In the genomic region with DNA sequence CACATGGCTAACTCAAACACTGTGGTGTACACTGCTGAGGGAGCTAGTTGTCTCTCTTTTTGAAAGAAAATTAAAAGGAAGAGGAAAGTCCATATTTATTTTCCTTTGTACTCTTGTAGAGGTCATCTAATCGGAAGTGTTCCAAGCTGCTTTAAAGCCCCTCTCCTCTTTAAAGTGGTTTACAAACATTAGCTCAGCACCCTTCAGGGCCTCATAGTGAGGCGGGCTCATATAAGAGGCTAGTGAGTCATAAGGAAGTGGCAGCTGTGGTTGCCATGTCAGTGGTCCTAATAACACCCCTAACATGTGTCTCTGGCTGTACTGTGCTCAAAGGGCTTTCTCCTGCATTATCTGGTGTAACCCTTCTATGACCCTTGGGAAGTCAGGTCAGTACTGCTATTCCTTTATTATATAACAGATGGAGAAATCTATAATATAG, we compare ENCODE assay signal across 1 cellular context.
TF ChIP-seq lines count a peak whose summit lies in the region.

No MANE protein-coding gene starts in this region.

TF ChIP-seq in HepG2, 621 proteins besides CTCF, POLR2A, EP300 and RAD21 (continued from another document and continues in another):
- peak; percentile 27; the same call in 1 of the 2 replicates for TF ChIP-seq ZNF292 (CRISPR knock-in tag; IDR thresholded peaks at IDR 0.05; ENCODE audit: borderline replicate concordance, low read depth)
- no peak for TF ChIP-seq NBN (conservative IDR thresholded peaks at IDR 0.05)
- no peak for TF ChIP-seq CHD2 (IDR thresholded peaks at IDR 0.05; ENCODE audit: low read depth, low read length)
- no peak for TF ChIP-seq ZNF138 (CRISPR knock-in tag; IDR thresholded peaks at IDR 0.05; ENCODE audit: low read depth)
- no peak for TF ChIP-seq XBP1 (CRISPR knock-in tag; IDR thresholded peaks at IDR 0.05)
- TF ChIP-seq, protein P1, sequence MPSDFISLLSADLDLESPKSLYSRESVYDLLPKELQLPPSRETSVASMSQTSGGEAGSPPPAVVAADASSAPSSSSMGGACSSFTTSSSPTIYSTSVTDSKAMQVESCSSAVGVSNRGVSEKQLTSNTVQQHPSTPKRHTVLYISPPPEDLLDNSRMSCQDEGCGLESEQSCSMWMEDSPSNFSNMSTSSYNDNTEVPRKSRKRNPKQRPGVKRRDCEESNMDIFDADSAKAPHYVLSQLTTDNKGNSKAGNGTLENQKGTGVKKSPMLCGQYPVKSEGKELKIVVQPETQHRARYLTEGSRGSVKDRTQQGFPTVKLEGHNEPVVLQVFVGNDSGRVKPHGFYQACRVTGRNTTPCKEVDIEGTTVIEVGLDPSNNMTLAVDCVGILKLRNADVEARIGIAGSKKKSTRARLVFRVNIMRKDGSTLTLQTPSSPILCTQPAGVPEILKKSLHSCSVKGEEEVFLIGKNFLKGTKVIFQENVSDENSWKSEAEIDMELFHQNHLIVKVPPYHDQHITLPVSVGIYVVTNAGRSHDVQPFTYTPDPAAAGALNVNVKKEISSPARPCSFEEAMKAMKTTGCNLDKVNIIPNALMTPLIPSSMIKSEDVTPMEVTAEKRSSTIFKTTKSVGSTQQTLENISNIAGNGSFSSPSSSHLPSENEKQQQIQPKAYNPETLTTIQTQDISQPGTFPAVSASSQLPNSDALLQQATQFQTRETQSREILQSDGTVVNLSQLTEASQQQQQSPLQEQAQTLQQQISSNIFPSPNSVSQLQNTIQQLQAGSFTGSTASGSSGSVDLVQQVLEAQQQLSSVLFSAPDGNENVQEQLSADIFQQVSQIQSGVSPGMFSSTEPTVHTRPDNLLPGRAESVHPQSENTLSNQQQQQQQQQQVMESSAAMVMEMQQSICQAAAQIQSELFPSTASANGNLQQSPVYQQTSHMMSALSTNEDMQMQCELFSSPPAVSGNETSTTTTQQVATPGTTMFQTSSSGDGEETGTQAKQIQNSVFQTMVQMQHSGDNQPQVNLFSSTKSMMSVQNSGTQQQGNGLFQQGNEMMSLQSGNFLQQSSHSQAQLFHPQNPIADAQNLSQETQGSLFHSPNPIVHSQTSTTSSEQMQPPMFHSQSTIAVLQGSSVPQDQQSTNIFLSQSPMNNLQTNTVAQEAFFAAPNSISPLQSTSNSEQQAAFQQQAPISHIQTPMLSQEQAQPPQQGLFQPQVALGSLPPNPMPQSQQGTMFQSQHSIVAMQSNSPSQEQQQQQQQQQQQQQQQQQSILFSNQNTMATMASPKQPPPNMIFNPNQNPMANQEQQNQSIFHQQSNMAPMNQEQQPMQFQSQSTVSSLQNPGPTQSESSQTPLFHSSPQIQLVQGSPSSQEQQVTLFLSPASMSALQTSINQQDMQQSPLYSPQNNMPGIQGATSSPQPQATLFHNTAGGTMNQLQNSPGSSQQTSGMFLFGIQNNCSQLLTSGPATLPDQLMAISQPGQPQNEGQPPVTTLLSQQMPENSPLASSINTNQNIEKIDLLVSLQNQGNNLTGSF (CRISPR knock-in tag; IDR thresholded peaks at IDR 0.05), result no peak
- TF ChIP-seq ELF1 (CRISPR knock-in tag; IDR thresholded peaks at IDR 0.05), result peak; percentile 82
- TF ChIP-seq FOXK1 (CRISPR knock-in tag; IDR thresholded peaks at IDR 0.05; ENCODE audit: borderline replicate concordance, low read depth), result peak; percentile 94
- TF ChIP-seq, protein P2, sequence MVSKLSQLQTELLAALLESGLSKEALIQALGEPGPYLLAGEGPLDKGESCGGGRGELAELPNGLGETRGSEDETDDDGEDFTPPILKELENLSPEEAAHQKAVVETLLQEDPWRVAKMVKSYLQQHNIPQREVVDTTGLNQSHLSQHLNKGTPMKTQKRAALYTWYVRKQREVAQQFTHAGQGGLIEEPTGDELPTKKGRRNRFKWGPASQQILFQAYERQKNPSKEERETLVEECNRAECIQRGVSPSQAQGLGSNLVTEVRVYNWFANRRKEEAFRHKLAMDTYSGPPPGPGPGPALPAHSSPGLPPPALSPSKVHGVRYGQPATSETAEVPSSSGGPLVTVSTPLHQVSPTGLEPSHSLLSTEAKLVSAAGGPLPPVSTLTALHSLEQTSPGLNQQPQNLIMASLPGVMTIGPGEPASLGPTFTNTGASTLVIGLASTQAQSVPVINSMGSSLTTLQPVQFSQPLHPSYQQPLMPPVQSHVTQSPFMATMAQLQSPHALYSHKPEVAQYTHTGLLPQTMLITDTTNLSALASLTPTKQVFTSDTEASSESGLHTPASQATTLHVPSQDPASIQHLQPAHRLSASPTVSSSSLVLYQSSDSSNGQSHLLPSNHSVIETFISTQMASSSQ (IDR thresholded peaks at IDR 0.05; ENCODE audit: low read depth), result peak; percentile 89
- TF ChIP-seq, protein P2 (CRISPR knock-in tag; IDR thresholded peaks at IDR 0.05; ENCODE audit: borderline replicate concordance), result peak; percentile 91; the same call in 1 of the 2 replicates
- 0 out of 2 replicates have a peak, but pooled peaks have one; percentile 57 for TF ChIP-seq ZNF317 (CRISPR knock-in tag; IDR thresholded peaks at IDR 0.05)
- TF ChIP-seq KMT2A (CRISPR knock-in tag; IDR thresholded peaks at IDR 0.05), result no peak
- TF ChIP-seq, protein P3, sequence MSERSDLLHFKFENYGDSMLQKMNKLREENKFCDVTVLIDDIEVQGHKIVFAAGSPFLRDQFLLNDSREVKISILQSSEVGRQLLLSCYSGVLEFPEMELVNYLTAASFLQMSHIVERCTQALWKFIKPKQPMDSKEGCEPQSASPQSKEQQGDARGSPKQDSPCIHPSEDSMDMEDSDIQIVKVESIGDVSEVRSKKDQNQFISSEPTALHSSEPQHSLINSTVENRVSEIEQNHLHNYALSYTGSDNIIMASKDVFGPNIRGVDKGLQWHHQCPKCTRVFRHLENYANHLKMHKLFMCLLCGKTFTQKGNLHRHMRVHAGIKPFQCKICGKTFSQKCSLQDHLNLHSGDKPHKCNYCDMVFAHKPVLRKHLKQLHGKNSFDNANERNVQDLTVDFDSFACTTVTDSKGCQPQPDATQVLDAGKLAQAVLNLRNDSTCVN (CRISPR knock-in tag; IDR thresholded peaks at IDR 0.05; ENCODE audit: borderline replicate concordance), result no peak; the same call in 1 of the 2 replicates
- TF ChIP-seq, protein P4, sequence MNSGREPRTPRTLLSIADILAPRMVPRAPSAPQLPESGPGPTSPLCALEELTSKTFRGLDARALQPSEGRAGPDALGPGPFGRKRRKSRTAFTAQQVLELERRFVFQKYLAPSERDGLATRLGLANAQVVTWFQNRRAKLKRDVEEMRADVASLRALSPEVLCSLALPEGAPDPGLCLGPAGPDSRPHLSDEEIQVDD (CRISPR knock-in tag; IDR thresholded peaks at IDR 0.05; ENCODE audit: borderline replicate concordance), result no peak
- TF ChIP-seq, protein P5, sequence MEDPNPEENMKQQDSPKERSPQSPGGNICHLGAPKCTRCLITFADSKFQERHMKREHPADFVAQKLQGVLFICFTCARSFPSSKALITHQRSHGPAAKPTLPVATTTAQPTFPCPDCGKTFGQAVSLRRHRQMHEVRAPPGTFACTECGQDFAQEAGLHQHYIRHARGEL (CRISPR knock-in tag; IDR thresholded peaks at IDR 0.05), result no peak
- no peak for TF ChIP-seq NFATC3 (CRISPR knock-in tag; IDR thresholded peaks at IDR 0.05)
- no peak for TF ChIP-seq RAD51 (IDR thresholded peaks at IDR 0.05; ENCODE audit: borderline replicate concordance)
- TF ChIP-seq ZNF547 (CRISPR knock-in tag; IDR thresholded peaks at IDR 0.05), result no peak
- TF ChIP-seq ZMAT3 (CRISPR knock-in tag; conservative IDR thresholded peaks at IDR 0.05), result no peak
- TF ChIP-seq RXRA (CRISPR knock-in tag; IDR thresholded peaks at IDR 0.05), result peak; percentile 95; the same call in 1 of the 2 replicates
- 0 out of 2 replicates have a peak, but pooled peaks have one; percentile 5 for TF ChIP-seq CREB1 (IDR thresholded peaks at IDR 0.05)
- TF ChIP-seq CREB1 (CRISPR knock-in tag; IDR thresholded peaks at IDR 0.05), result peak; percentile 89
- TF ChIP-seq, protein P6, sequence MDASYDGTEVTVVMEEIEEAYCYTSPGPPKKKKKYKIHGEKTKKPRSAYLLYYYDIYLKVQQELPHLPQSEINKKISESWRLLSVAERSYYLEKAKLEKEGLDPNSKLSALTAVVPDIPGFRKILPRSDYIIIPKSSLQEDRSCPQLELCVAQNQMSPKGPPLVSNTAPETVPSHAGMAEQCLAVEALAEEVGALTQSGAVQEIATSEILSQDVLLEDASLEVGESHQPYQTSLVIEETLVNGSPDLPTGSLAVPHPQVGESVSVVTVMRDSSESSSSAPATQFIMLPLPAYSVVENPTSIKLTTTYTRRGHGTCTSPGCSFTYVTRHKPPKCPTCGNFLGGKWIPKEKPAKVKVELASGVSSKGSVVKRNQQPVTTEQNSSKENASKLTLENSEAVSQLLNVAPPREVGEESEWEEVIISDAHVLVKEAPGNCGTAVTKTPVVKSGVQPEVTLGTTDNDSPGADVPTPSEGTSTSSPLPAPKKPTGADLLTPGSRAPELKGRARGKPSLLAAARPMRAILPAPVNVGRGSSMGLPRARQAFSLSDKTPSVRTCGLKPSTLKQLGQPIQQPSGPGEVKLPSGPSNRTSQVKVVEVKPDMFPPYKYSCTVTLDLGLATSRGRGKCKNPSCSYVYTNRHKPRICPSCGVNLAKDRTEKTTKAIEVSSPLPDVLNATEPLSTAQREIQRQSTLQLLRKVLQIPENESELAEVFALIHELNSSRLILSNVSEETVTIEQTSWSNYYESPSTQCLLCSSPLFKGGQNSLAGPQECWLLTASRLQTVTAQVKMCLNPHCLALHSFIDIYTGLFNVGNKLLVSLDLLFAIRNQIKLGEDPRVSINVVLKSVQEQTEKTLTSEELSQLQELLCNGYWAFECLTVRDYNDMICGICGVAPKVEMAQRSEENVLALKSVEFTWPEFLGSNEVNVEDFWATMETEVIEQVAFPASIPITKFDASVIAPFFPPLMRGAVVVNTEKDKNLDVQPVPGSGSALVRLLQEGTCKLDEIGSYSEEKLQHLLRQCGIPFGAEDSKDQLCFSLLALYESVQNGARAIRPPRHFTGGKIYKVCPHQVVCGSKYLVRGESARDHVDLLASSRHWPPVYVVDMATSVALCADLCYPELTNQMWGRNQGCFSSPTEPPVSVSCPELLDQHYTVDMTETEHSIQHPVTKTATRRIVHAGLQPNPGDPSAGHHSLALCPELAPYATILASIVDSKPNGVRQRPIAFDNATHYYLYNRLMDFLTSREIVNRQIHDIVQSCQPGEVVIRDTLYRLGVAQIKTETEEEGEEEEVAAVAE (CRISPR knock-in tag; IDR thresholded peaks at IDR 0.05; ENCODE audit: borderline replicate concordance), result peak; percentile 58; the same call in 1 of the 2 replicates
- peak; percentile 90 for TF ChIP-seq NCOA1 (CRISPR knock-in tag; IDR thresholded peaks at IDR 0.05)
- TF ChIP-seq RORA (CRISPR knock-in tag; IDR thresholded peaks at IDR 0.05), result no peak
- 0 out of 2 replicates have a peak, but pooled peaks have one; percentile 18 for TF ChIP-seq KLF11 (CRISPR knock-in tag; IDR thresholded peaks at IDR 0.05)
- no peak for TF ChIP-seq ZNF879 (CRISPR knock-in tag; IDR thresholded peaks at IDR 0.05)
- TF ChIP-seq HOXD1 (CRISPR knock-in tag; IDR thresholded peaks at IDR 0.05), result peak; percentile 97
- TF ChIP-seq ZNF615 (CRISPR knock-in tag; IDR thresholded peaks at IDR 0.05; ENCODE audit: borderline replicate concordance), result 0 out of 2 replicates have a peak, but pooled peaks have one; percentile 41
- TF ChIP-seq ZNF614 (CRISPR knock-in tag; IDR thresholded peaks at IDR 0.05; ENCODE audit: borderline replicate concordance), result peak; percentile 88
- peak; percentile 86; the same call in 1 of the 2 replicates for TF ChIP-seq ZNF703 (CRISPR knock-in tag; IDR thresholded peaks at IDR 0.05; ENCODE audit: borderline replicate concordance)
- TF ChIP-seq SIN3B (IDR thresholded peaks at IDR 0.05; ENCODE audit: low read length), result no peak
- peak; percentile 84 for TF ChIP-seq ASH2L (IDR thresholded peaks at IDR 0.05; ENCODE audit: insufficient read length, low read depth, low read length)
- no peak for TF ChIP-seq PAF1 (CRISPR knock-in tag; IDR thresholded peaks at IDR 0.05)
- TF ChIP-seq TEAD2 (CRISPR knock-in tag; IDR thresholded peaks at IDR 0.05), result no peak
- no peak for TF ChIP-seq NFE2L1 (CRISPR knock-in tag; IDR thresholded peaks at IDR 0.05; ENCODE audit: borderline replicate concordance)
- TF ChIP-seq, protein P7, sequence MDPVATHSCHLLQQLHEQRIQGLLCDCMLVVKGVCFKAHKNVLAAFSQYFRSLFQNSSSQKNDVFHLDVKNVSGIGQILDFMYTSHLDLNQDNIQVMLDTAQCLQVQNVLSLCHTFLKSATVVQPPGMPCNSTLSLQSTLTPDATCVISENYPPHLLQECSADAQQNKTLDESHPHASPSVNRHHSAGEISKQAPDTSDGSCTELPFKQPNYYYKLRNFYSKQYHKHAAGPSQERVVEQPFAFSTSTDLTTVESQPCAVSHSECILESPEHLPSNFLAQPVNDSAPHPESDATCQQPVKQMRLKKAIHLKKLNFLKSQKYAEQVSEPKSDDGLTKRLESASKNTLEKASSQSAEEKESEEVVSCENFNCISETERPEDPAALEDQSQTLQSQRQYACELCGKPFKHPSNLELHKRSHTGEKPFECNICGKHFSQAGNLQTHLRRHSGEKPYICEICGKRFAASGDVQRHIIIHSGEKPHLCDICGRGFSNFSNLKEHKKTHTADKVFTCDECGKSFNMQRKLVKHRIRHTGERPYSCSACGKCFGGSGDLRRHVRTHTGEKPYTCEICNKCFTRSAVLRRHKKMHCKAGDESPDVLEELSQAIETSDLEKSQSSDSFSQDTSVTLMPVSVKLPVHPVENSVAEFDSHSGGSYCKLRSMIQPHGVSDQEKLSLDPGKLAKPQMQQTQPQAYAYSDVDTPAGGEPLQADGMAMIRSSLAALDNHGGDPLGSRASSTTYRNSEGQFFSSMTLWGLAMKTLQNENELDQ (CRISPR knock-in tag; IDR thresholded peaks at IDR 0.05; ENCODE audit: borderline replicate concordance), result no peak
- TF ChIP-seq, protein P8, sequence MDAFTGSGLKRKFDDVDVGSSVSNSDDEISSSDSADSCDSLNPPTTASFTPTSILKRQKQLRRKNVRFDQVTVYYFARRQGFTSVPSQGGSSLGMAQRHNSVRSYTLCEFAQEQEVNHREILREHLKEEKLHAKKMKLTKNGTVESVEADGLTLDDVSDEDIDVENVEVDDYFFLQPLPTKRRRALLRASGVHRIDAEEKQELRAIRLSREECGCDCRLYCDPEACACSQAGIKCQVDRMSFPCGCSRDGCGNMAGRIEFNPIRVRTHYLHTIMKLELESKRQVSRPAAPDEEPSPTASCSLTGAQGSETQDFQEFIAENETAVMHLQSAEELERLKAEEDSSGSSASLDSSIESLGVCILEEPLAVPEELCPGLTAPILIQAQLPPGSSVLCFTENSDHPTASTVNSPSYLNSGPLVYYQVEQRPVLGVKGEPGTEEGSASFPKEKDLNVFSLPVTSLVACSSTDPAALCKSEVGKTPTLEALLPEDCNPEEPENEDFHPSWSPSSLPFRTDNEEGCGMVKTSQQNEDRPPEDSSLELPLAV (CRISPR knock-in tag; conservative IDR thresholded peaks at IDR 0.05; ENCODE audit: low read depth), result no peak
- no peak for TF ChIP-seq SRSF9 (IDR thresholded peaks at IDR 0.05; ENCODE audit: borderline replicate concordance, insufficient read depth, low read depth, low read length, poor library complexity, severe bottlenecking)
